ENCODE assay signal across 27 cellular contexts in the genomic region with DNA sequence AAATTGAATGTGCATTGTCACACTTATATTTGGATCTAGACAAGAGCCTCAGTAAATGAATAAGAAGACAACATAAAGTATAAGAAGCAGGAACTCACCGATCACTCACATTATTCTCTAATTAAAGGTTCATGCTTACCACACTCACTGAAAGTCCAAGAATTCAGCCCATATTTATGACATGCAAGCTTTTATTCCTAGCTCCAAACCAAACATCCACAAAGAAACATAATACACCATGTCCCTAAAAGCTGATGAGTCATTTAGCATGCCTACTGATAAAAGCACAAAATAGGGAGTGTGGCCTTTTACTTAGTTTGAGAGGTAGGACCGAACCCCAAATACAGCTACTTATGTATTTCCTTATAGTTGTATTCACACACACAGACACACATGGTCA.
DNase-seq lines count a peak whose midpoint lies in the region; ATAC-seq, FAIRE-seq and TF ChIP-seq lines count a peak whose summit lies in the region.
"Had no signal": no experiment of that assay in that cellular context is flagged by ENCODE, and none has a peak within 500 bp of the region (broad histone marks: within the 10 kb centered on the region; RNA-seq: fewer than 3 reads in every experiment).

No MANE protein-coding gene starts in this region.

- H3K79me2 ChIP-seq in astrocyte (ENCODE audit: insufficient read depth, low read length) (no peaks in the 10 kb centered on the region), fibroblast of lung (ENCODE audit: control insufficient read depth, insufficient read depth, low read length) (no peaks in the 10 kb centered on the region)

- FAIRE-seq in astrocyte (lab: Jason Lieb, UNC): no peak
- FAIRE-seq: G401.6, pancreas had no signal

- no peak for ATAC-seq in HG03457 (IDR thresholded peaks at IDR 0.05; ENCODE audit: unreplicated experiment)
- ATAC-seq: activated CD4-positive, alpha-beta T cell treated with anti-CD3 and anti-CD28 coated beads for 36 hours; activated naive CD8-positive, alpha-beta T cell treated with anti-CD3 and anti-CD28 coated beads, Interleukin-2, amount 50 U/mL, for 24 hours; natural killer cell treated with Interleukin-12 subunit alpha and Interleukin-12 subunit beta and Interleukin-15 and Interleukin-18, amount 100 ng/mL, for 72 hours; Panc1; pancreas; stimulated activated naive CD8-positive, alpha-beta T cell treated with anti-CD3 and anti-CD28 coated beads, Interleukin-15, amount 100 ng/mL, for 72 hours had no signal

- TF ChIP-seq CTCF in astrocyte (IDR thresholded peaks at IDR 0.05; ENCODE audit: insufficient read depth, low read depth, low read length): no peak
- TF ChIP-seq CTCF in fibroblast of lung (conservative IDR thresholded peaks at IDR 0.05 in 1 of 2, IDR thresholded peaks at IDR 0.05 in 1 of 2; ENCODE audit: low read depth in 1 of 2, low read length in 2 of 2): no peak
- no peak for TF ChIP-seq CTCF in RWPE1 (conservative IDR thresholded peaks at IDR 0.05; ENCODE audit: low read depth)

- H3K4me1 ChIP-seq in astrocyte (ENCODE audit: insufficient read depth, low read length): peaks cover 3% of the 10 kb centered on the region
- H3K4me1 ChIP-seq in fibroblast of lung (ENCODE audit: control insufficient read depth, extremely low read depth, insufficient read depth, low read length): no peaks in the 10 kb centered on the region
- peaks cover 11% of the 10 kb centered on the region for H3K4me1 ChIP-seq in skeletal muscle satellite cell (ENCODE audit: control insufficient read depth, insufficient read depth, low read length)
- H3K4me1 ChIP-seq: pancreas, SJCRH30, transverse colon had no signal

- H3K9ac ChIP-seq in astrocyte (ENCODE audit: low read length) (no peak overlapping the region), fibroblast of lung (ENCODE audit: insufficient read depth, low read length) (no peak overlapping the region), skeletal muscle satellite cell (ENCODE audit: low read depth, low read length) (no peak overlapping the region)
- H3K9ac ChIP-seq: GM23248 had no signal

- H2AFZ ChIP-seq in astrocyte (ENCODE audit: low read depth, low read length): no peak overlapping the region
- H2AFZ ChIP-seq in fibroblast of lung (ENCODE audit: low read length): no peak overlapping the region
- H2AFZ ChIP-seq: GM23248 had no signal

- H3K4me3 Mint-ChIP-seq in astrocyte (ENCODE audit: unreplicated experiment): no peak overlapping the region
- H3K4me3 Mint-ChIP-seq: activated CD4-positive, alpha-beta T cell treated with anti-CD3 and anti-CD28 coated beads for 36 hours; activated naive CD8-positive, alpha-beta T cell treated with anti-CD3 and anti-CD28 coated beads, Interleukin-2, amount 50 U/mL, for 24 hours; CD4-positive, alpha-beta T cell; natural killer cell treated with Interleukin-12 subunit alpha and Interleukin-12 subunit beta and Interleukin-15 and Interleukin-18, amount 100 ng/mL, for 72 hours; stimulated activated naive CD8-positive, alpha-beta T cell treated with anti-CD3 and anti-CD28 coated beads, Interleukin-15, amount 100 ng/mL, for 72 hours had no signal

- H3K4me3 ChIP-seq in astrocyte (ENCODE audit: insufficient read depth, low read depth, low read length): no peak overlapping the region
- H3K4me3 ChIP-seq in fibroblast of lung (replicated peaks in 1 of 4; ENCODE audit: control extremely low read depth in 1 of 4, insufficient read depth in 1 of 4, low read depth in 3 of 4, low read length in 4 of 4): no peak overlapping the region
- peak overlapping the region; percentile 40 for H3K4me3 ChIP-seq in skeletal muscle satellite cell (ENCODE audit: low read length)
- H3K4me3 ChIP-seq: GM23248, pancreas, SJCRH30, transverse colon had no signal

- no peaks in the 10 kb centered on the region for H3K36me3 Mint-ChIP-seq in astrocyte (ENCODE audit: low read depth, unreplicated experiment)
- H3K36me3 Mint-ChIP-seq: natural killer cell treated with Interleukin-12 subunit alpha and Interleukin-12 subunit beta and Interleukin-15 and Interleukin-18, amount 100 ng/mL, for 72 hours had no signal

- H4K20me1 ChIP-seq in astrocyte (ENCODE audit: insufficient read depth, low read length): no peaks in the 10 kb centered on the region
- no peaks in the 10 kb centered on the region for H4K20me1 ChIP-seq in fibroblast of lung (ENCODE audit: control insufficient read depth, extremely low read depth, insufficient read depth, low read length)

- H3K9me3 Mint-ChIP-seq in astrocyte (ENCODE audit: unreplicated experiment): no peaks in the 10 kb centered on the region

- CTCF ChIA-PET in RWPE1 (lab: Yijun Ruan, JAX): interaction anchor here (0.6 kb wide), 2 partner anchors 19 to 84 kb away, joined by 3 read pairs; no protein-coding TSS in a partner anchor

- H3K27ac Mint-ChIP-seq in astrocyte (ENCODE audit: unreplicated experiment): no peak overlapping the region
- H3K27ac Mint-ChIP-seq: activated CD4-positive, alpha-beta T cell treated with anti-CD3 and anti-CD28 coated beads for 36 hours; activated naive CD8-positive, alpha-beta T cell treated with anti-CD3 and anti-CD28 coated beads, Interleukin-2, amount 50 U/mL, for 24 hours; CD4-positive, alpha-beta T cell; natural killer cell treated with Interleukin-12 subunit alpha and Interleukin-12 subunit beta and Interleukin-15 and Interleukin-18, amount 100 ng/mL, for 72 hours; stimulated activated naive CD8-positive, alpha-beta T cell treated with anti-CD3 and anti-CD28 coated beads, Interleukin-15, amount 100 ng/mL, for 72 hours had no signal

- H3K27ac ChIP-seq in astrocyte (ENCODE audit: low read depth, low read length): no peak overlapping the region
- no peak overlapping the region for H3K27ac ChIP-seq in fibroblast of lung (ENCODE audit: insufficient read depth, low read length)
- no peak overlapping the region for H3K27ac ChIP-seq in RWPE1
- H3K27ac ChIP-seq: GM23248, pancreas, SJCRH30, transverse colon had no signal

- no peaks in the 10 kb centered on the region for H3K27me3 Mint-ChIP-seq in astrocyte (ENCODE audit: low read depth, unreplicated experiment)
- H3K27me3 Mint-ChIP-seq: activated CD4-positive, alpha-beta T cell treated with anti-CD3 and anti-CD28 coated beads for 36 hours; activated naive CD8-positive, alpha-beta T cell treated with anti-CD3 and anti-CD28 coated beads, Interleukin-2, amount 50 U/mL, for 24 hours; CD4-positive, alpha-beta T cell; natural killer cell treated with Interleukin-12 subunit alpha and Interleukin-12 subunit beta and Interleukin-15 and Interleukin-18, amount 100 ng/mL, for 72 hours; stimulated activated naive CD8-positive, alpha-beta T cell treated with anti-CD3 and anti-CD28 coated beads, Interleukin-15, amount 100 ng/mL, for 72 hours had no signal

- H3K4me2 ChIP-seq in astrocyte (ENCODE audit: low read length) (no peak overlapping the region), fibroblast of lung (ENCODE audit: extremely low read depth, insufficient read depth, low read length) (no peak overlapping the region), skeletal muscle satellite cell (ENCODE audit: low read length) (peak overlapping the region; percentile 41)

- H3K9me3 ChIP-seq in astrocyte (ENCODE audit: insufficient read depth, low read depth, low read length) (no peaks in the 10 kb centered on the region), fibroblast of lung (ENCODE audit: control insufficient read depth, insufficient read depth, low read depth, low read length) (no peaks in the 10 kb centered on the region), skeletal muscle satellite cell (replicated peaks; ENCODE audit: low read length) (no peaks in the 10 kb centered on the region)
- H3K9me3 ChIP-seq: pancreas, SJCRH30, transverse colon had no signal

- H3K36me3 ChIP-seq in astrocyte (ENCODE audit: insufficient read depth, low read length): no peaks in the 10 kb centered on the region
- H3K36me3 ChIP-seq in fibroblast of lung (ENCODE audit: control insufficient read depth, insufficient read depth, low read length): no peaks in the 10 kb centered on the region
- H3K36me3 ChIP-seq in skeletal muscle satellite cell (ENCODE audit: insufficient read depth, low read length): no peaks in the 10 kb centered on the region
- H3K36me3 ChIP-seq: pancreas, SJCRH30, transverse colon had no signal

- POLR2A ChIA-PET in RWPE1 (lab: Yijun Ruan, JAX; ENCODE audit: low non-redundant PET): no interaction called here

- H3K4me1 Mint-ChIP-seq in astrocyte (ENCODE audit: low read depth, unreplicated experiment): peaks cover 4% of the 10 kb centered on the region
- H3K4me1 Mint-ChIP-seq: activated CD4-positive, alpha-beta T cell treated with anti-CD3 and anti-CD28 coated beads for 36 hours; activated naive CD8-positive, alpha-beta T cell treated with anti-CD3 and anti-CD28 coated beads, Interleukin-2, amount 50 U/mL, for 24 hours; stimulated activated naive CD8-positive, alpha-beta T cell treated with anti-CD3 and anti-CD28 coated beads, Interleukin-15, amount 100 ng/mL, for 72 hours had no signal

- DNase-seq in HCEC 1CT (peak; percentile 2), astrocyte (ENCODE audit: low read depth) (peak; percentile 46), fibroblast of lung (ENCODE audit: low read depth in 2 of 2) (peak; percentile 53 to 61), RWPE1 (ENCODE audit: low spot score) (no peak)
- DNase-seq in activated CD4-positive, alpha-beta T cell treated with anti-CD3 and anti-CD28 coated beads, Interleukin-2, amount 50 U/mL, for 4 hours: no peak
- no peak for DNase-seq in stimulated activated CD8-positive, alpha-beta memory T cell treated with anti-CD3 and anti-CD28 coated beads, Interleukin-4, amount 100 ng/mL, for 48 hours
- DNase-seq: activated CD4-positive, alpha-beta T cell treated with anti-CD3 and anti-CD28 coated beads for 36 hours; activated CD8-positive, alpha-beta memory T cell treated with anti-CD3 and anti-CD28 coated beads for 24 hours; activated gamma-delta T cell; activated naive CD8-positive, alpha-beta T cell treated with anti-CD3 and anti-CD28 coated beads, Interleukin-2, amount 50 U/mL, for 24 hours; activated T-cell treated with anti-CD3 and anti-CD28 coated beads, Interleukin-2, amount 50 U/mL, for 1 hour; CD4-positive, alpha-beta T cell; GM23248; islet precursor cell; Karpas-422; NCI-H1694; NCI-H2171; NCI-H510A treated with DMSO at 0.1 percent for 48 hours; pancreas; SJCRH30; stimulated activated naive CD8-positive, alpha-beta T cell treated with anti-CD3 and anti-CD28 coated beads, Interleukin-15, amount 100 ng/mL, for 72 hours; transverse colon had no signal

- no peaks in the 10 kb centered on the region for H3K27me3 ChIP-seq in astrocyte (ENCODE audit: insufficient read depth, low read length)
- no peaks in the 10 kb centered on the region for H3K27me3 ChIP-seq in fibroblast of lung (ENCODE audit: control insufficient read depth, insufficient read depth, low read length)
- H3K27me3 ChIP-seq in skeletal muscle satellite cell (ENCODE audit: control insufficient read depth, insufficient read depth, low read length): no peaks in the 10 kb centered on the region
- H3K27me3 ChIP-seq: pancreas, SJCRH30, transverse colon had no signal

Comparison
In these comparisons a context has a peak if more than half of its experiments do, and no peak if none do; other contexts are left out.
1. DNase-seq: peak in HCEC 1CT (single experiment), astrocyte (single experiment) and fibroblast of lung (2 of 2); none in activated CD4-positive, alpha-beta T cell treated with anti-CD3 and anti-CD28 coated beads, Interleukin-2, amount 50 U/mL, for 4 hours (0 of 2), RWPE1 (single experiment) and stimulated activated CD8-positive, alpha-beta memory T cell treated with anti-CD3 and anti-CD28 coated beads, Interleukin-4, amount 100 ng/mL, for 48 hours (single experiment).